Comparison of ENCODE assay signal across 1 cellular context in the genomic region with DNA sequence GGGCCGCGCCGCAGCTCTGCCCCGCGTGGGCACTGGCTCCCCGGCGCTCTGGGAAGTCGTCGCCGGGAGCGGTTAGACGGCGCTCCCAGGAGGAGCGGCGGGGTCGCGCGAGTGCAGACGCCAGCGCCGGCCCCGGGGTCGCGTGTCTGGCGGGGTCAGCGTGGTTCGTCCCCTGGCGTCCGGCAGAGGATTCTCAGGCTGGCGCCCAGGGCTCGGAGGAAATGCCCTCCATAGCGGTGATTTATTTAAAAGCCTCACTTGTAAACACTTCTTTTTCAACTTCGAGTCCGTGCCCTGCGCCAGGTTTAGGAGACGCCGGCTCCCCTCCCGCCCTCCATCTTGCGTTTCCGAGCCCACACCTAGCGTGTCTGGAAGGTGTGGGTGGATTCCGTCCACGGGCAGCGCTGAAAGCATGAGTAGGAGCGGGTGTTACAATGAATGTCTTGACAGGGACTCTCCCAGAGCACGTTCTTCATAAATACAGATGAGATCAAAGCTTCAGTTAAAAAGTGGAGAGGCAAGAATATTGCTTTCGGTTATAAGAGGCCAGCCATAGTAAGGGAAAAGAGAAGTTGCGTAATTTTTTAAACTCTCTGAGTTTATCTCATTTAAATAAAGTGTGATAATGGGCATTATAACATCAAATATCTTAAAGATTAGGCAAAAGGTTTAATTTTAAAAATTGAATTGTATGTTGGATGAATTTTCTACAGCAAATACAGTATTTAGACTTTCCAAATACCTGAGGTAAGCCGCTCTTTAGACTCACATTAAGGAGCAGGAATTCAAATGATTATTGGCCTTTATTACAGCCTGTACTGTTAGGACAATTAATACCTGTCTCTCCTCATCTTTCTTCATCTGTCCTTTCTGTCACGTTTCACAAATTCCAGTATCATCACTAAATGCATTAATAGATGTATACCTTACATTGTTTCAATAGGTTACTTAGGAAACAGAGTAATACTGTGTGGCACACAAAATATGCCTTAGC.
TF ChIP-seq lines count a peak whose summit lies in the region.

No MANE protein-coding gene starts in this region.

TF ChIP-seq in HEK293, 187 proteins besides CTCF, POLR2A, EP300 and RAD21 (continued from another document):
- TF ChIP-seq ZNF362 (tag by site-specific recombination; IDR thresholded peaks at IDR 0.05) = no peak
- no peak for TF ChIP-seq ZNF266 (tag by site-specific recombination; IDR thresholded peaks at IDR 0.05; ENCODE audit: low read depth)
- no peak for TF ChIP-seq GLIS1 (tag by site-specific recombination; IDR thresholded peaks at IDR 0.05)
- 0 out of 2 replicates have a peak, but pooled peaks have one; percentile 33 for TF ChIP-seq ZBTB20 (tag by site-specific recombination; IDR thresholded peaks at IDR 0.05)
- no peak for TF ChIP-seq YY2 (tag by site-specific recombination; IDR thresholded peaks at IDR 0.05)
- TF ChIP-seq SALL2 (tag by site-specific recombination; IDR thresholded peaks at IDR 0.05; ENCODE audit: borderline replicate concordance) = no peak
- peak; percentile 42; the same call in 1 of the 2 replicates for TF ChIP-seq ZEB2 (tag by site-specific recombination; IDR thresholded peaks at IDR 0.05)
- TF ChIP-seq ZNF777 (tag by site-specific recombination; IDR thresholded peaks at IDR 0.05; ENCODE audit: borderline replicate concordance) = peak; percentile 32; the same call in 1 of the 2 replicates
- no peak for TF ChIP-seq GLIS2 (tag by site-specific recombination; IDR thresholded peaks at IDR 0.05)
- TF ChIP-seq ZXDB (tag by site-specific recombination; IDR thresholded peaks at IDR 0.05) = 0 out of 2 replicates have a peak, but pooled peaks have one; percentile 17
- peak; percentile 36 for TF ChIP-seq ZNF600 (tag by site-specific recombination; IDR thresholded peaks at IDR 0.05)
- TF ChIP-seq, protein P1, sequence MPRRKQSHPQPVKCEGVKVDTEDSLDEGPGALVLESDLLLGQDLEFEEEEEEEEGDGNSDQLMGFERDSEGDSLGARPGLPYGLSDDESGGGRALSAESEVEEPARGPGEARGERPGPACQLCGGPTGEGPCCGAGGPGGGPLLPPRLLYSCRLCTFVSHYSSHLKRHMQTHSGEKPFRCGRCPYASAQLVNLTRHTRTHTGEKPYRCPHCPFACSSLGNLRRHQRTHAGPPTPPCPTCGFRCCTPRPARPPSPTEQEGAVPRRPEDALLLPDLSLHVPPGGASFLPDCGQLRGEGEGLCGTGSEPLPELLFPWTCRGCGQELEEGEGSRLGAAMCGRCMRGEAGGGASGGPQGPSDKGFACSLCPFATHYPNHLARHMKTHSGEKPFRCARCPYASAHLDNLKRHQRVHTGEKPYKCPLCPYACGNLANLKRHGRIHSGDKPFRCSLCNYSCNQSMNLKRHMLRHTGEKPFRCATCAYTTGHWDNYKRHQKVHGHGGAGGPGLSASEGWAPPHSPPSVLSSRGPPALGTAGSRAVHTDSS (tag by site-specific recombination; IDR thresholded peaks at IDR 0.05) = no peak
- TF ChIP-seq ZNF140 (tag by site-specific recombination; IDR thresholded peaks at IDR 0.05) = no peak
- no peak for TF ChIP-seq RBAK (tag by site-specific recombination; IDR thresholded peaks at IDR 0.05)
- no peak for TF ChIP-seq ZBTB8A (tag by site-specific recombination; IDR thresholded peaks at IDR 0.05)
- no peak for TF ChIP-seq ZNF580 (tag by site-specific recombination; IDR thresholded peaks at IDR 0.05)
- TF ChIP-seq PRDM1 (tag by site-specific recombination; IDR thresholded peaks at IDR 0.05) = 0 out of 2 replicates have a peak, but pooled peaks have one; percentile 37
- peak; percentile 78 for TF ChIP-seq ZFHX2 (tag by site-specific recombination; conservative IDR thresholded peaks at IDR 0.05)
- 0 out of 2 replicates have a peak, but pooled peaks have one; percentile 44 for TF ChIP-seq ZNF664 (tag by site-specific recombination; IDR thresholded peaks at IDR 0.05)
- no peak for TF ChIP-seq ZNF302 (tag by site-specific recombination; IDR thresholded peaks at IDR 0.05; ENCODE audit: low read depth)
- no peak for TF ChIP-seq ZNF280C (tag by site-specific recombination; IDR thresholded peaks at IDR 0.05)
- TF ChIP-seq KLF7 (tag by site-specific recombination; IDR thresholded peaks at IDR 0.05; ENCODE audit: borderline replicate concordance) = no peak
- TF ChIP-seq ZNF274 (IDR thresholded peaks at IDR 0.05; ENCODE audit: low read length) = no peak
- no peak for TF ChIP-seq ZNF274 (tag by site-specific recombination; IDR thresholded peaks at IDR 0.05; ENCODE audit: borderline replicate concordance)
- no peak for TF ChIP-seq INSM2 (tag by site-specific recombination; IDR thresholded peaks at IDR 0.05)
- no peak for TF ChIP-seq ZNF514 (tag by site-specific recombination; IDR thresholded peaks at IDR 0.05)
- TF ChIP-seq ZNF426 (tag by site-specific recombination; IDR thresholded peaks at IDR 0.05) = no peak
- TF ChIP-seq ZSCAN23 (tag by site-specific recombination; IDR thresholded peaks at IDR 0.05) = no peak
